36 cellular contexts compared by ENCODE assay signal in genomic region chr13:31866099-31866498, GRCh38.
"Had no signal": no experiment of that assay in that cellular context is flagged by ENCODE, and none has a peak within 500 bp of the region (broad histone marks: within the 10 kb centered on the region; RNA-seq: fewer than 3 reads in every experiment).

No MANE protein-coding gene starts in this region.

- H3K4me3 ChIP-seq: ascending aorta, cardiac muscle cell had no signal

- H3K4me1 Mint-ChIP-seq: activated CD4-positive, alpha-beta T cell treated with anti-CD3 and anti-CD28 coated beads for 36 hours; activated CD4-positive, alpha-beta T cell treated with anti-CD3 and anti-CD28 coated beads, Interleukin-2, amount 10 ng/mL, durations not matched to agents 7 days and 5 days; activated CD8-positive, alpha-beta memory T cell treated with anti-CD3 and anti-CD28 coated beads, Interleukin-2, amount 10 ng/mL, durations not matched to agents 7 days and 5 days; activated naive CD4-positive, alpha-beta T cell treated with anti-CD3 and anti-CD28 coated beads, Interleukin-2, amount 10 ng/mL, durations not matched to agents 7 days and 5 days; activated naive CD4-positive, alpha-beta T cell treated with anti-CD3 and anti-CD28 coated beads, Interleukin-2, amount 50 U/mL, for 24 hours; activated naive CD8-positive, alpha-beta T cell treated with anti-CD3 and anti-CD28 coated beads, Interleukin-2, amount 50 U/mL, for 24 hours; central memory CD8-positive, alpha-beta T cell had no signal

- H3K36me3 Mint-ChIP-seq: activated CD8-positive, alpha-beta memory T cell treated with anti-CD3 and anti-CD28 coated beads, Interleukin-2, amount 10 ng/mL, durations not matched to agents 7 days and 5 days; activated naive CD4-positive, alpha-beta T cell treated with anti-CD3 and anti-CD28 coated beads, Interleukin-2, amount 10 ng/mL, durations not matched to agents 7 days and 5 days; activated naive CD4-positive, alpha-beta T cell treated with anti-CD3 and anti-CD28 coated beads, Interleukin-2, amount 50 U/mL, for 24 hours; activated naive CD8-positive, alpha-beta T cell; activated naive CD8-positive, alpha-beta T cell treated with anti-CD3 and anti-CD28 coated beads, Interleukin-2, amount 10 ng/mL, durations not matched to agents 7 days and 5 days; brain; T-cell; WTC11 had no signal

- H3K27me3 ChIP-seq: ascending aorta, cardiac muscle cell had no signal

- H3K36me3 ChIP-seq: ascending aorta, cardiac muscle cell had no signal

- DNase-seq: activated CD4-positive, alpha-beta memory T cell treated with anti-CD3 and anti-CD28 coated beads, Interleukin-2, amount 10 ng/mL, durations not matched to agents 7 days and 5 days; activated CD4-positive, alpha-beta T cell treated with anti-CD3 and anti-CD28 coated beads for 1 hour; activated CD4-positive, alpha-beta T cell treated with anti-CD3 and anti-CD28 coated beads for 36 hours; activated CD4-positive, alpha-beta T cell treated with anti-CD3 and anti-CD28 coated beads for 48 hours; activated CD4-positive, alpha-beta T cell treated with anti-CD3 and anti-CD28 coated beads, Interleukin-2, amount 10 ng/mL, durations not matched to agents 7 days and 5 days; activated CD4-positive, alpha-beta T cell treated with anti-CD3 and anti-CD28 coated beads, Interleukin-2, amount 50 U/mL, for 48 hours; activated CD4-positive, CD25-positive, alpha-beta regulatory T cell; activated CD8-positive, alpha-beta memory T cell treated with anti-CD3 and anti-CD28 coated beads for 24 hours; activated CD8-positive, alpha-beta memory T cell treated with anti-CD3 and anti-CD28 coated beads, Interleukin-2, amount 10 ng/mL, durations not matched to agents 7 days and 5 days; activated CD8-positive, alpha-beta memory T cell treated with anti-CD3 and anti-CD28 coated beads, Interleukin-2, amount 50 U/mL, for 48 hours; activated CD8-positive, alpha-beta T cell treated with anti-CD3 and anti-CD28 coated beads, Interleukin-2, amount 10 ng/mL, durations not matched to agents 7 days and 5 days; activated effector memory CD4-positive, alpha-beta T cell treated with Interleukin-2 at 50 U/mL for 16 hours; activated gamma-delta T cell; activated naive CD4-positive, alpha-beta T cell treated with anti-CD3 and anti-CD28 coated beads, Interleukin-2, amount 10 ng/mL, durations not matched to agents 7 days and 5 days; activated naive CD4-positive, alpha-beta T cell treated with Interleukin-2 at 50 U/mL for 16 hours; activated naive CD8-positive, alpha-beta T cell treated with anti-CD3 and anti-CD28 coated beads, Interleukin-2, amount 10 ng/mL, durations not matched to agents 7 days and 5 days; activated naive CD8-positive, alpha-beta T cell treated with anti-CD3 and anti-CD28 coated beads, Interleukin-2, amount 50 U/mL, for 24 hours; activated T-cell treated with anti-CD3 and anti-CD28 coated beads, Interleukin-2, amount 50 U/mL, for 24 hours; activated T-cell treated with anti-CD3 and anti-CD28 coated beads, Interleukin-2, amount 50 U/mL, for 48 hours; amygdala; anterior cingulate cortex; caudate nucleus; cerebellar nuclear complex; T-cell; T-helper 9 cell; WERI-Rb-1 had no signal

- H3K27ac Mint-ChIP-seq: activated CD4-positive, alpha-beta memory T cell treated with anti-CD3 and anti-CD28 coated beads, Interleukin-2, amount 10 ng/mL, durations not matched to agents 7 days and 5 days; activated CD4-positive, alpha-beta T cell treated with anti-CD3 and anti-CD28 coated beads for 36 hours; activated CD4-positive, alpha-beta T cell treated with anti-CD3 and anti-CD28 coated beads, Interleukin-2, amount 10 ng/mL, durations not matched to agents 7 days and 5 days; activated CD8-positive, alpha-beta memory T cell treated with anti-CD3 and anti-CD28 coated beads, Interleukin-2, amount 10 ng/mL, durations not matched to agents 7 days and 5 days; activated CD8-positive, alpha-beta T cell treated with anti-CD3 and anti-CD28 coated beads, Interleukin-2, amount 10 ng/mL, durations not matched to agents 7 days and 5 days; activated naive CD4-positive, alpha-beta T cell treated with anti-CD3 and anti-CD28 coated beads, Interleukin-2, amount 10 ng/mL, durations not matched to agents 7 days and 5 days; activated naive CD4-positive, alpha-beta T cell treated with anti-CD3 and anti-CD28 coated beads, Interleukin-2, amount 50 U/mL, for 24 hours; activated naive CD8-positive, alpha-beta T cell; activated naive CD8-positive, alpha-beta T cell treated with anti-CD3 and anti-CD28 coated beads, Interleukin-2, amount 10 ng/mL, durations not matched to agents 7 days and 5 days; activated naive CD8-positive, alpha-beta T cell treated with anti-CD3 and anti-CD28 coated beads, Interleukin-2, amount 50 U/mL, for 24 hours; activated T-cell treated with anti-CD3 and anti-CD28 coated beads, Interleukin-2, amount 50 U/mL, for 24 hours; activated T-helper 2 cell treated with anti-CD3 and anti-CD28 coated beads, Interferon-gamma antibody, Interleukin-2, Interleukin-4, amounts not matched to agents 10 μg/mL and 5 μg/mL and 100 μg/mL, durations not matched to agents 14 hours and 24 hours and 36 hours; T-cell; T-helper 2 cell treated with Interferon-gamma antibody and Interleukin-4, amounts not matched to agents 5 μg/mL and 100 μg/mL, for 36 hours; WTC11 had no signal

- H3K27ac ChIP-seq: ascending aorta, cardiac muscle cell, WERI-Rb-1 had no signal

- H3K4me3 Mint-ChIP-seq: activated CD4-positive, alpha-beta memory T cell treated with anti-CD3 and anti-CD28 coated beads, Interleukin-2, amount 10 ng/mL, durations not matched to agents 7 days and 5 days; activated CD4-positive, alpha-beta T cell treated with anti-CD3 and anti-CD28 coated beads for 36 hours; activated CD4-positive, alpha-beta T cell treated with anti-CD3 and anti-CD28 coated beads, Interleukin-2, amount 10 ng/mL, durations not matched to agents 7 days and 5 days; activated CD8-positive, alpha-beta memory T cell treated with anti-CD3 and anti-CD28 coated beads, Interleukin-2, amount 10 ng/mL, durations not matched to agents 7 days and 5 days; activated CD8-positive, alpha-beta T cell treated with anti-CD3 and anti-CD28 coated beads, Interleukin-2, amount 10 ng/mL, durations not matched to agents 7 days and 5 days; activated naive CD4-positive, alpha-beta T cell treated with anti-CD3 and anti-CD28 coated beads, Interleukin-2, amount 10 ng/mL, durations not matched to agents 7 days and 5 days; activated naive CD4-positive, alpha-beta T cell treated with anti-CD3 and anti-CD28 coated beads, Interleukin-2, amount 50 U/mL, for 24 hours; activated naive CD8-positive, alpha-beta T cell; activated naive CD8-positive, alpha-beta T cell treated with anti-CD3 and anti-CD28 coated beads, Interleukin-2, amount 10 ng/mL, durations not matched to agents 7 days and 5 days; activated naive CD8-positive, alpha-beta T cell treated with anti-CD3 and anti-CD28 coated beads, Interleukin-2, amount 50 U/mL, for 24 hours; activated T-cell treated with anti-CD3 and anti-CD28 coated beads, Interleukin-2, amount 50 U/mL, for 24 hours; central memory CD8-positive, alpha-beta T cell; T-cell; T-helper 2 cell treated with Interferon-gamma antibody and Interleukin-4, amounts not matched to agents 5 μg/mL and 100 μg/mL, for 36 hours; WTC11 had no signal

- H3K27me3 Mint-ChIP-seq: central memory CD8-positive, alpha-beta T cell had no signal

- H3K9me3 ChIP-seq: ascending aorta had no signal

- H3K9me3 Mint-ChIP-seq: activated CD4-positive, alpha-beta memory T cell treated with anti-CD3 and anti-CD28 coated beads, Interleukin-2, amount 10 ng/mL, durations not matched to agents 7 days and 5 days; activated CD4-positive, alpha-beta T cell treated with anti-CD3 and anti-CD28 coated beads, Interleukin-2, amount 10 ng/mL, durations not matched to agents 7 days and 5 days; activated naive CD4-positive, alpha-beta T cell treated with anti-CD3 and anti-CD28 coated beads, Interleukin-2, amount 10 ng/mL, durations not matched to agents 7 days and 5 days; activated naive CD4-positive, alpha-beta T cell treated with anti-CD3 and anti-CD28 coated beads, Interleukin-2, amount 50 U/mL, for 24 hours; activated naive CD8-positive, alpha-beta T cell treated with anti-CD3 and anti-CD28 coated beads, Interleukin-2, amount 50 U/mL, for 24 hours; activated T-helper 2 cell treated with anti-CD3 and anti-CD28 coated beads, Interferon-gamma antibody, Interleukin-2, Interleukin-4, amounts not matched to agents 10 μg/mL and 5 μg/mL and 100 μg/mL, durations not matched to agents 14 hours and 24 hours and 36 hours; central memory CD8-positive, alpha-beta T cell; T-cell; T-helper 2 cell treated with Interferon-gamma antibody and Interleukin-4, amounts not matched to agents 5 μg/mL and 100 μg/mL, for 36 hours had no signal

- ATAC-seq: activated CD4-positive, alpha-beta T cell treated with anti-CD3 and anti-CD28 coated beads for 36 hours; activated CD4-positive, CD25-positive, alpha-beta regulatory T cell treated with anti-CD3 and anti-CD28 coated beads, Interleukin-2, amount 50 U/mL, for 24 hours; activated CD8-positive, alpha-beta memory T cell treated with anti-CD3 and anti-CD28 coated beads, Interleukin-2, amount 10 ng/mL, durations not matched to agents 7 days and 5 days; activated CD8-positive, alpha-beta T cell treated with anti-CD3 and anti-CD28 coated beads, Interleukin-2, amount 10 ng/mL, durations not matched to agents 7 days and 5 days; activated naive CD8-positive, alpha-beta T cell treated with anti-CD3 and anti-CD28 coated beads, Interleukin-2, amount 50 U/mL, for 24 hours; T-cell; WTC11 had no signal
